In genomic region chr10:50314169-50315071, GRCh38 we compare ENCODE assay signal across 1 cellular context.
TF ChIP-seq lines count a peak whose summit lies in the region.

No MANE protein-coding gene starts in this region.

TF ChIP-seq in K562, 482 proteins besides CTCF, POLR2A, EP300 and RAD21 (continued from another document and continues in another):
- TF ChIP-seq, protein P1, sequence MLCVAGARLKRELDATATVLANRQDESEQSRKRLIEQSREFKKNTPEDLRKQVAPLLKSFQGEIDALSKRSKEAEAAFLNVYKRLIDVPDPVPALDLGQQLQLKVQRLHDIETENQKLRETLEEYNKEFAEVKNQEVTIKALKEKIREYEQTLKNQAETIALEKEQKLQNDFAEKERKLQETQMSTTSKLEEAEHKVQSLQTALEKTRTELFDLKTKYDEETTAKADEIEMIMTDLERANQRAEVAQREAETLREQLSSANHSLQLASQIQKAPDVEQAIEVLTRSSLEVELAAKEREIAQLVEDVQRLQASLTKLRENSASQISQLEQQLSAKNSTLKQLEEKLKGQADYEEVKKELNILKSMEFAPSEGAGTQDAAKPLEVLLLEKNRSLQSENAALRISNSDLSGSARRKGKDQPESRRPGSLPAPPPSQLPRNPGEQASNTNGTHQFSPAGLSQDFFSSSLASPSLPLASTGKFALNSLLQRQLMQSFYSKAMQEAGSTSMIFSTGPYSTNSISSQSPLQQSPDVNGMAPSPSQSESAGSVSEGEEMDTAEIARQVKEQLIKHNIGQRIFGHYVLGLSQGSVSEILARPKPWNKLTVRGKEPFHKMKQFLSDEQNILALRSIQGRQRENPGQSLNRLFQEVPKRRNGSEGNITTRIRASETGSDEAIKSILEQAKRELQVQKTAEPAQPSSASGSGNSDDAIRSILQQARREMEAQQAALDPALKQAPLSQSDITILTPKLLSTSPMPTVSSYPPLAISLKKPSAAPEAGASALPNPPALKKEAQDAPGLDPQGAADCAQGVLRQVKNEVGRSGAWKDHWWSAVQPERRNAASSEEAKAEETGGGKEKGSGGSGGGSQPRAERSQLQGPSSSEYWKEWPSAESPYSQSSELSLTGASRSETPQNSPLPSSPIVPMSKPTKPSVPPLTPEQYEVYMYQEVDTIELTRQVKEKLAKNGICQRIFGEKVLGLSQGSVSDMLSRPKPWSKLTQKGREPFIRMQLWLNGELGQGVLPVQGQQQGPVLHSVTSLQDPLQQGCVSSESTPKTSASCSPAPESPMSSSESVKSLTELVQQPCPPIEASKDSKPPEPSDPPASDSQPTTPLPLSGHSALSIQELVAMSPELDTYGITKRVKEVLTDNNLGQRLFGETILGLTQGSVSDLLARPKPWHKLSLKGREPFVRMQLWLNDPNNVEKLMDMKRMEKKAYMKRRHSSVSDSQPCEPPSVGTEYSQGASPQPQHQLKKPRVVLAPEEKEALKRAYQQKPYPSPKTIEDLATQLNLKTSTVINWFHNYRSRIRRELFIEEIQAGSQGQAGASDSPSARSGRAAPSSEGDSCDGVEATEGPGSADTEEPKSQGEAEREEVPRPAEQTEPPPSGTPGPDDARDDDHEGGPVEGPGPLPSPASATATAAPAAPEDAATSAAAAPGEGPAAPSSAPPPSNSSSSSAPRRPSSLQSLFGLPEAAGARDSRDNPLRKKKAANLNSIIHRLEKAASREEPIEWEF (CRISPR knock-in tag; IDR thresholded peaks at IDR 0.05), result peak; percentile 64; the same call in 1 of the 2 replicates
- no peak for TF ChIP-seq ZBTB49 (CRISPR knock-in tag; IDR thresholded peaks at IDR 0.05; ENCODE audit: borderline replicate concordance)
- no peak for TF ChIP-seq KAT2B (IDR thresholded peaks at IDR 0.05; ENCODE audit: low read depth, low read length)
- no peak for TF ChIP-seq LCOR (CRISPR knock-in tag; IDR thresholded peaks at IDR 0.05)
- no peak for TF ChIP-seq ZNF518B (CRISPR knock-in tag; IDR thresholded peaks at IDR 0.05)
- no peak for TF ChIP-seq HNRNPUL1 (IDR thresholded peaks at IDR 0.05; ENCODE audit: low read length)
- TF ChIP-seq HBP1 (CRISPR knock-in tag; IDR thresholded peaks at IDR 0.05), result no peak
- TF ChIP-seq MXI1 (IDR thresholded peaks at IDR 0.05; ENCODE audit: low read depth, low read length), result no peak
- no peak for TF ChIP-seq COPS2 (conservative IDR thresholded peaks at IDR 0.05)
- TF ChIP-seq, protein P2, sequence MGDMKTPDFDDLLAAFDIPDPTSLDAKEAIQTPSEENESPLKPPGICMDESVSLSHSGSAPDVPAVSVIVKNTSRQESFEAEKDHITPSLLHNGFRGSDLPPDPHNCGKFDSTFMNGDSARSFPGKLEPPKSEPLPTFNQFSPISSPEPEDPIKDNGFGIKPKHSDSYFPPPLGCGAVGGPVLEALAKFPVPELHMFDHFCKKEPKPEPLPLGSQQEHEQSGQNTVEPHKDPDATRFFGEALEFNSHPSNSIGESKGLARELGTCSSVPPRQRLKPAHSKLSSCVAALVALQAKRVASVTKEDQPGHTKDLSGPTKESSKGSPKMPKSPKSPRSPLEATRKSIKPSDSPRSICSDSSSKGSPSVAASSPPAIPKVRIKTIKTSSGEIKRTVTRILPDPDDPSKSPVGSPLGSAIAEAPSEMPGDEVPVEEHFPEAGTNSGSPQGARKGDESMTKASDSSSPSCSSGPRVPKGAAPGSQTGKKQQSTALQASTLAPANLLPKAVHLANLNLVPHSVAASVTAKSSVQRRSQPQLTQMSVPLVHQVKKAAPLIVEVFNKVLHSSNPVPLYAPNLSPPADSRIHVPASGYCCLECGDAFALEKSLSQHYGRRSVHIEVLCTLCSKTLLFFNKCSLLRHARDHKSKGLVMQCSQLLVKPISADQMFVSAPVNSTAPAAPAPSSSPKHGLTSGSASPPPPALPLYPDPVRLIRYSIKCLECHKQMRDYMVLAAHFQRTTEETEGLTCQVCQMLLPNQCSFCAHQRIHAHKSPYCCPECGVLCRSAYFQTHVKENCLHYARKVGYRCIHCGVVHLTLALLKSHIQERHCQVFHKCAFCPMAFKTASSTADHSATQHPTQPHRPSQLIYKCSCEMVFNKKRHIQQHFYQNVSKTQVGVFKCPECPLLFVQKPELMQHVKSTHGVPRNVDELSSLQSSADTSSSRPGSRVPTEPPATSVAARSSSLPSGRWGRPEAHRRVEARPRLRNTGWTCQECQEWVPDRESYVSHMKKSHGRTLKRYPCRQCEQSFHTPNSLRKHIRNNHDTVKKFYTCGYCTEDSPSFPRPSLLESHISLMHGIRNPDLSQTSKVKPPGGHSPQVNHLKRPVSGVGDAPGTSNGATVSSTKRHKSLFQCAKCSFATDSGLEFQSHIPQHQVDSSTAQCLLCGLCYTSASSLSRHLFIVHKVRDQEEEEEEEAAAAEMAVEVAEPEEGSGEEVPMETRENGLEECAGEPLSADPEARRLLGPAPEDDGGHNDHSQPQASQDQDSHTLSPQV (IDR thresholded peaks at IDR 0.05), result peak; percentile 70
- TF ChIP-seq E2F3 (CRISPR knock-in tag; IDR thresholded peaks at IDR 0.05), result no peak
- 0 out of 2 replicates have a peak, but pooled peaks have one; percentile 26 for TF ChIP-seq ZNF766 (CRISPR knock-in tag; conservative IDR thresholded peaks at IDR 0.05)
- TF ChIP-seq ZSCAN29 (IDR thresholded peaks at IDR 0.05), result peak; percentile 74; the same call in 1 of the 2 replicates
- TF ChIP-seq SRF (CRISPR knock-in tag; IDR thresholded peaks at IDR 0.05), result no peak
- TF ChIP-seq OTX1 (CRISPR knock-in tag; IDR thresholded peaks at IDR 0.05), result no peak
- no peak for TF ChIP-seq ZNF717 (CRISPR knock-in tag; IDR thresholded peaks at IDR 0.05)
- no peak for TF ChIP-seq SAP30 (IDR thresholded peaks at IDR 0.05; ENCODE audit: borderline replicate concordance, insufficient read depth, low read depth, low read length, poor library complexity, severe bottlenecking)
- TF ChIP-seq MTA3 (IDR thresholded peaks at IDR 0.05; ENCODE audit: borderline replicate concordance), result 0 out of 2 replicates have a peak, but pooled peaks have one; percentile 9
- TF ChIP-seq CBX3 (IDR thresholded peaks at IDR 0.05; ENCODE audit: borderline replicate concordance in 1 of 2, low read length in 2 of 2), result no peak
- TF ChIP-seq RFX7 (CRISPR knock-in tag; IDR thresholded peaks at IDR 0.05), result 0 out of 2 replicates have a peak, but pooled peaks have one; percentile 12
- no peak for TF ChIP-seq ZNF318 (IDR thresholded peaks at IDR 0.05; ENCODE audit: borderline replicate concordance in 1 of 2, low read depth in 1 of 2)
- TF ChIP-seq CXXC5 (CRISPR knock-in tag; IDR thresholded peaks at IDR 0.05), result peak; percentile 52
- TF ChIP-seq POLR3A (IDR thresholded peaks at IDR 0.05; ENCODE audit: borderline replicate concordance, extremely low read depth, insufficient read depth, insufficient read length), result no peak
- TF ChIP-seq SIX5 (IDR thresholded peaks at IDR 0.05; ENCODE audit: borderline replicate concordance in 1 of 2, insufficient read depth in 1 of 2, low read depth in 1 of 2, low read length in 2 of 2), result no peak
- no peak for TF ChIP-seq MCM5 (IDR thresholded peaks at IDR 0.05; ENCODE audit: low read depth)
- no peak for TF ChIP-seq NBN (IDR thresholded peaks at IDR 0.05; ENCODE audit: low read depth)
- no peak for TF ChIP-seq LARP7 (IDR thresholded peaks at IDR 0.05)
- TF ChIP-seq TAF7 (tag; IDR thresholded peaks at IDR 0.05), result no peak
- no peak for TF ChIP-seq MYNN (IDR thresholded peaks at IDR 0.05)
- no peak for TF ChIP-seq MYNN (CRISPR knock-in tag; IDR thresholded peaks at IDR 0.05)
